ENCODE assay signal across 17 cellular contexts in genomic region chr7:106262268-106262881, GRCh38.
"Had no signal": no experiment of that assay in that cellular context is flagged by ENCODE, and none has a peak within 500 bp of the region (broad histone marks: within the 10 kb centered on the region; RNA-seq: fewer than 3 reads in every experiment).

No MANE protein-coding gene starts in this region.

- H3K27me3 ChIP-seq: ascending aorta, gastroesophageal sphincter, neural progenitor cell, ovary, sigmoid colon, SJCRH30, spleen had no signal

- ATAC-seq: activated naive CD4-positive, alpha-beta T cell treated with anti-CD3 and anti-CD28 coated beads, Interleukin-2, amount 50 U/mL, for 72 hours; gastroesophageal sphincter; left colon; lower lobe of right lung had no signal

- H3K9me3 ChIP-seq: ascending aorta, gastroesophageal sphincter, lower lobe of right lung, ovary, sigmoid colon, SJCRH30, spleen, thoracic aorta had no signal

- H3K27ac Mint-ChIP-seq: activated T-helper 2 cell treated with anti-CD3 and anti-CD28 coated beads, Interferon-gamma antibody, Interleukin-2, Interleukin-4, amounts not matched to agents 10 μg/mL and 5 μg/mL and 100 μg/mL, durations not matched to agents 14 hours and 24 hours and 36 hours; neural progenitor cell; T-helper 2 cell treated with Interferon-gamma antibody and Interleukin-4, amounts not matched to agents 5 μg/mL and 100 μg/mL, for 36 hours had no signal

- H3K9ac ChIP-seq: neural progenitor cell had no signal

- H3K4me1 ChIP-seq: ascending aorta, gastroesophageal sphincter, lower lobe of right lung, neural progenitor cell, sigmoid colon, SJCRH30 had no signal

- H3K36me3 ChIP-seq: ovary had no signal

- H2AFZ ChIP-seq: neural progenitor cell had no signal

- H3K4me3 Mint-ChIP-seq: neural progenitor cell; T-helper 2 cell treated with Interferon-gamma antibody and Interleukin-4, amounts not matched to agents 5 μg/mL and 100 μg/mL, for 36 hours had no signal

- DNase-seq: activated CD4-positive, alpha-beta T cell treated with anti-CD3 and anti-CD28 coated beads, Interleukin-2, amount 50 U/mL, for 48 hours; dermis blood vessel endothelial cell; left colon; lower lobe of right lung; ovary; sigmoid colon; SJCRH30; spleen; SW 1271 had no signal

- H3K27ac ChIP-seq: ascending aorta, gastroesophageal sphincter, lower lobe of right lung, neural progenitor cell, ovary, sigmoid colon, SJCRH30, thoracic aorta had no signal

- H3K9me3 Mint-ChIP-seq: activated naive CD4-positive, alpha-beta T cell treated with anti-CD3 and anti-CD28 coated beads, Interleukin-2, amount 50 U/mL, for 72 hours; activated T-helper 2 cell treated with anti-CD3 and anti-CD28 coated beads, Interferon-gamma antibody, Interleukin-2, Interleukin-4, amounts not matched to agents 10 μg/mL and 5 μg/mL and 100 μg/mL, durations not matched to agents 14 hours and 24 hours and 36 hours; neural progenitor cell; T-helper 2 cell treated with Interferon-gamma antibody and Interleukin-4, amounts not matched to agents 5 μg/mL and 100 μg/mL, for 36 hours had no signal

- H3K4me3 ChIP-seq: ascending aorta, gastroesophageal sphincter, lower lobe of right lung, neural progenitor cell, ovary, sigmoid colon, SJCRH30, spleen, thoracic aorta had no signal

- FAIRE-seq: bronchial epithelial cell had no signal

- H3K4me1 Mint-ChIP-seq: neural progenitor cell had no signal

- H3K4me2 ChIP-seq: neural progenitor cell had no signal
